8 cellular contexts compared by ENCODE assay signal in genomic region chr19:45075215-45076028, GRCh38. TPM values are rescaled to one million over a fixed set of nuclear protein-coding genes. Genes with fewer than 3 reads are reported as not detected.
DNase-seq lines count a peak whose midpoint lies in the region; ATAC-seq lines count a peak whose summit lies in the region.

No MANE protein-coding gene starts in this region.

- no peaks in the 10 kb centered on the region for H3K9me3 ChIP-seq in HUES48 (ENCODE audit: control insufficient read depth, insufficient read depth, low read length)

- H3K27ac ChIP-seq in HUES48 (ENCODE audit: low read depth, low read length) (peak overlapping the region; percentile 75), layer of hippocampus (ENCODE audit: low read depth, low read length) (peak overlapping the region; percentile 52)

- peaks cover 30% of the 10 kb centered on the region for H3K36me3 ChIP-seq in HUES48 (ENCODE audit: control insufficient read depth, insufficient read depth, low read length)

- peaks cover 34% of the 10 kb centered on the region for H3K4me1 ChIP-seq in HUES48 (ENCODE audit: control insufficient read depth, insufficient read depth, low read length)

- DNase-seq in DMS79 treated with DMSO at 0.1 percent for 48 hours (lab: John Stamatoyannopoulos, UW), result peak; percentile 31
- DNase-seq in DMS79 (lab: John Stamatoyannopoulos, UW), result no peak
- DNase-seq in SKM-1 (lab: John Stamatoyannopoulos, UW; ENCODE audit: unreplicated experiment), result peak; percentile 66
- DNase-seq in cerebellum (ENCODE audit: low spot score), result peak; percentile 86
- DNase-seq in stimulated activated CD8-positive, alpha-beta memory T cell treated with anti-CD3 and anti-CD28 coated beads, Interleukin-12 subunit alpha, Interleukin-12 subunit beta, amount 100 ng/mL, for 4 hours (ENCODE audit: low read depth), result peak; percentile 29

- peak overlapping the region; percentile 90 for H3K4me3 ChIP-seq in HUES48 (ENCODE audit: low read depth, low read length)

- H3K27me3 ChIP-seq in HUES48 (ENCODE audit: control insufficient read depth, insufficient read depth, low read length) (no peaks in the 10 kb centered on the region), layer of hippocampus (ENCODE audit: control insufficient read depth, insufficient read depth, low read length) (no peaks in the 10 kb centered on the region)

- peak; percentile 62 for ATAC-seq in GM21529 (IDR thresholded peaks at IDR 0.05; ENCODE audit: unreplicated experiment)

- peak overlapping the region; percentile 41; the same call in 1 of the 2 replicates for H3K9ac ChIP-seq in HUES48 (ENCODE audit: low read depth, low read length)

RNA-seq across cellular contexts. Expression of gene ZNF296, which starts 0.9 kb away (rescaled TPM):
- 0.45 TPM for total RNA-seq in cerebellum

RNA-seq across cellular contexts. Expression of gene GEMIN7, which starts 3.6 kb away (rescaled TPM):
- 9.1 TPM for total RNA-seq in cerebellum

RNA-seq across cellular contexts. Expression of gene PPP1R37, which starts 17.6 kb away (rescaled TPM):
- 19.5 TPM for total RNA-seq in cerebellum

RNA-seq across cellular contexts. Expression of gene CLASRP, which starts 36.6 kb away (rescaled TPM):
- total RNA-seq in cerebellum, result 17.6 TPM
